22 cellular contexts compared by ENCODE assay signal in genomic region chr10:79190740-79191261, GRCh38.
DNase-seq lines count a peak whose midpoint lies in the region; ATAC-seq, FAIRE-seq and TF ChIP-seq lines count a peak whose summit lies in the region.
"Had no signal": no experiment of that assay in that cellular context is flagged by ENCODE, and none has a peak within 500 bp of the region (broad histone marks: within the 10 kb centered on the region; RNA-seq: fewer than 3 reads in every experiment).

No MANE protein-coding gene starts in this region.

- ATAC-seq in GM18517 (IDR thresholded peaks at IDR 0.05; ENCODE audit: unreplicated experiment), result no peak
- no peak for ATAC-seq in GM21529 (IDR thresholded peaks at IDR 0.05; ENCODE audit: unreplicated experiment)
- ATAC-seq: CD8-positive, alpha-beta T cell; psoas muscle; stimulated activated naive CD8-positive, alpha-beta T cell treated with anti-CD3 and anti-CD28 coated beads, Interleukin-15, amount 100 ng/mL, for 72 hours had no signal

- no peak overlapping the region for H3K4me3 Mint-ChIP-seq in HFFc6
- H3K4me3 Mint-ChIP-seq: activated naive CD8-positive, alpha-beta T cell treated with anti-CD3 and anti-CD28 coated beads, Interleukin-2, amount 10 ng/mL, durations not matched to agents 7 days and 5 days; CD8-positive, alpha-beta T cell; H9; stimulated activated naive CD8-positive, alpha-beta T cell treated with anti-CD3 and anti-CD28 coated beads, Interleukin-15, amount 100 ng/mL, for 72 hours had no signal

- H3K4me3 ChIP-seq in bronchial epithelial cell (ENCODE audit: low read depth, low read length) (no peak overlapping the region), stomach (no peak overlapping the region)
- H3K4me3 ChIP-seq: hepatocyte, psoas muscle, tibial nerve had no signal

- TF ChIP-seq CTCF in HFFc6 (IDR thresholded peaks at IDR 0.05) (no peak), bronchial epithelial cell (IDR thresholded peaks at IDR 0.05; ENCODE audit: insufficient read depth, low read length, severe bottlenecking) (no peak), stomach (IDR thresholded peaks at IDR 0.05) (no peak)

- no peak for TF ChIP-seq EP300 in stomach (IDR thresholded peaks at IDR 0.05)

- H3K9me3 ChIP-seq in stomach, result no peaks in the 10 kb centered on the region
- H3K9me3 ChIP-seq: neutrophil, psoas muscle, tibial nerve had no signal

- H3K27me3 ChIP-seq in bronchial epithelial cell (ENCODE audit: control insufficient read depth, insufficient read depth, low read length), result no peaks in the 10 kb centered on the region
- H3K27me3 ChIP-seq in stomach, result no peaks in the 10 kb centered on the region
- H3K27me3 ChIP-seq: hepatocyte, neutrophil, tibial nerve had no signal

- DNase-seq in D341Med (ENCODE audit: low spot score) (peak; percentile 57), HFFc6 (no peak), bronchial epithelial cell (ENCODE audit: low read depth) (no peak), stomach (no peak), hepatic stellate cell (ENCODE audit: low spot score) (no peak)
- DNase-seq: activated CD4-positive, alpha-beta T cell treated with anti-CD3 and anti-CD28 coated beads for 1 hour; activated gamma-delta T cell; activated naive CD8-positive, alpha-beta T cell treated with anti-CD3 and anti-CD28 coated beads, Interleukin-2, amount 10 ng/mL, durations not matched to agents 7 days and 5 days; CD8-positive, alpha-beta T cell; central memory CD4-positive, alpha-beta T cell; foreskin fibroblast; H9; NCI-H2029 treated with DMSO at 0.1 percent for 48 hours; NCI-H345; psoas muscle; stimulated activated naive CD8-positive, alpha-beta T cell treated with anti-CD3 and anti-CD28 coated beads, Interleukin-15, amount 100 ng/mL, for 72 hours had no signal

- peak overlapping the region; percentile 80; the same call in 1 of the 2 replicates for H3K27ac Mint-ChIP-seq in HFFc6
- H3K27ac Mint-ChIP-seq: activated naive CD8-positive, alpha-beta T cell treated with anti-CD3 and anti-CD28 coated beads, Interleukin-2, amount 10 ng/mL, durations not matched to agents 7 days and 5 days; CD8-positive, alpha-beta T cell; H9 had no signal

- peaks cover 18% of the 10 kb centered on the region for H3K36me3 Mint-ChIP-seq in HFFc6 (ENCODE audit: low read depth)
- H3K36me3 Mint-ChIP-seq: activated naive CD8-positive, alpha-beta T cell treated with anti-CD3 and anti-CD28 coated beads, Interleukin-2, amount 10 ng/mL, durations not matched to agents 7 days and 5 days had no signal

- peaks cover 38 to 86% (median 67%) of the 10 kb centered on the region in 4 donors for H3K4me1 ChIP-seq in stomach

- peak overlapping the region in 3 of 5 donors; percentile 24 to 54 (median 44) for H3K27ac ChIP-seq in stomach
- H3K27ac ChIP-seq: hepatocyte, neutrophil, psoas muscle had no signal

- intact Hi-C loops in stomach (cut with DNase I; ENCODE audit: low total_unique reads), result loop anchor here (10.0 kb wide), 1 partner anchor 116 kb away; no protein-coding TSS in a partner anchor

- H3K36me3 ChIP-seq in bronchial epithelial cell (ENCODE audit: control insufficient read depth, insufficient read depth, low read length), result peaks cover 6% of the 10 kb centered on the region
- peaks cover 0 to 36% (median 22%) of the 10 kb centered on the region in 4 donors for H3K36me3 ChIP-seq in stomach
- H3K36me3 ChIP-seq: neutrophil had no signal

- peaks cover 3% of the 10 kb centered on the region; the same call in 1 of the 2 replicates for H3K9me3 Mint-ChIP-seq in HFFc6
- H3K9me3 Mint-ChIP-seq: activated naive CD8-positive, alpha-beta T cell treated with anti-CD3 and anti-CD28 coated beads, Interleukin-2, amount 10 ng/mL, durations not matched to agents 7 days and 5 days; CD8-positive, alpha-beta T cell; H9; stimulated activated naive CD8-positive, alpha-beta T cell treated with anti-CD3 and anti-CD28 coated beads, Interleukin-15, amount 100 ng/mL, for 72 hours had no signal

- FAIRE-seq in bronchial epithelial cell (lab: Jason Lieb, UNC), result peak; percentile 50
- FAIRE-seq: astrocyte had no signal

- peaks cover 82% of the 10 kb centered on the region for H3K4me1 Mint-ChIP-seq in HFFc6 (ENCODE audit: low read depth)

- peaks cover 22% of the 10 kb centered on the region for H3K27me3 Mint-ChIP-seq in HFFc6 (ENCODE audit: insufficient read depth)
- H3K27me3 Mint-ChIP-seq: activated naive CD8-positive, alpha-beta T cell treated with anti-CD3 and anti-CD28 coated beads, Interleukin-2, amount 10 ng/mL, durations not matched to agents 7 days and 5 days; stimulated activated naive CD8-positive, alpha-beta T cell treated with anti-CD3 and anti-CD28 coated beads, Interleukin-15, amount 100 ng/mL, for 72 hours had no signal

- 82 to 95% (median 83%) methylated on average over 1 of the region's 1 CpG for WGBS in stomach, 5 donors

- TF ChIP-seq POLR2A in stomach (IDR thresholded peaks at IDR 0.05), result no peak
